In the genomic region with DNA sequence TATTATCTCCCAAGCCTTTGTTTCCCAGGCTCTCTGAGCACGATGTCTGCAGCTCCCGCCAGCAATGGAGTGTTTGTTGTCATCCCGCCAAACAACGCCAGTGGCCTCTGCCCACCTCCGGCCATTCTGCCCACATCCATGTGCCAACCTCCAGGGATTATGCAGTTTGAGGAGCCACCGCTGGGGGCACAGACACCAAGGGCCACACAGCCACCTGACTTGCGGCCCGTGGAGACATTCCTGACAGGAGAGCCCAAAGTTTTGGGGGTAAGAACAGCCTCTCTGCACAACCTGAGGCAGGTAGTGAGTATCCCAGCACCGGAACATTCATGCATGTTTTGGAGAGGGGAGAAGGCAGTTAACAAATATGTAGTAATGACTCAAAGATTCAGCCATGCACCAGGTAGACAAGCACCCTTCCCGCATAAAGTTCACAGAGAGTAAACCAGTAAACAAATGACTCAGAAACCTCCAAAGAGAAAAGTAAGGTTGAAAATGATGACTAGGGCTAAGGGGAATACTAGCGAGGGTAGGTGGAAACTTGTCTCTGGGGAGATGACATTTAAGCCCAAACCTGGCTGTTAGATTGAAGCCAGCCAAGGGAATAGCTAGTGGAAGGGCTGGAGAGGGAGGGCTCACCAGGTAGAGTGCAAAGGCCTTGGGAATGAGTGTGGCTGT, we compare ENCODE assay signal across 17 cellular contexts. TPM values are rescaled to one million over a fixed set of nuclear protein-coding genes. Genes with fewer than 3 reads are reported as not detected.
DNase-seq lines count a peak whose midpoint lies in the region; ATAC-seq and TF ChIP-seq lines count a peak whose summit lies in the region.
"Had no signal": no experiment of that assay in that cellular context is flagged by ENCODE, and none has a peak within 500 bp of the region (broad histone marks: within the 10 kb centered on the region; RNA-seq: fewer than 3 reads in every experiment).

No MANE protein-coding gene starts in this region.

- ATAC-seq in GM18868 (IDR thresholded peaks at IDR 0.05; ENCODE audit: unreplicated experiment), result peak; percentile 33
- ATAC-seq in GM21737 (IDR thresholded peaks at IDR 0.05; ENCODE audit: unreplicated experiment), result no peak
- ATAC-seq: HCT116; natural killer cell treated with Interleukin-12 subunit alpha and Interleukin-12 subunit beta and Interleukin-15 and Interleukin-18, amount 100 ng/mL, for 72 hours; Right ventricle myocardium inferior had no signal

- H2BK15ac ChIP-seq in neuronal stem cell (ENCODE audit: low read length), result no peak overlapping the region

- no peak overlapping the region for H3K23ac ChIP-seq in neuronal stem cell (ENCODE audit: low read depth, low read length, poor library complexity)

- H3K4me2 ChIP-seq in MM.1S (ENCODE audit: low read depth, low read length) (0 out of 2 replicates have a peak overlapping the region, but pooled peaks have one; percentile 55), neuronal stem cell (ENCODE audit: insufficient read depth, low read length, poor library complexity, severe bottlenecking) (no peak overlapping the region)
- H3K4me2 ChIP-seq: smooth muscle cell had no signal

- no peaks in the 10 kb centered on the region for H3K79me1 ChIP-seq in neuronal stem cell (ENCODE audit: low read depth, low read length)

- peaks cover 14% of the 10 kb centered on the region for H3F3A ChIP-seq in MM.1S (ENCODE audit: insufficient read depth, low read length)

- peaks cover 48% of the 10 kb centered on the region for H3K4me1 ChIP-seq in MM.1S (ENCODE audit: low read length)
- peaks cover 0 to 2% of the 10 kb centered on the region in 2 donors for H3K4me1 ChIP-seq in neuronal stem cell (ENCODE audit: control insufficient read depth in 2 of 2, insufficient read depth in 1 of 2, low read depth in 1 of 2, low read length in 2 of 2)
- H3K4me1 ChIP-seq: BE2C had no signal

- H3K9me3 ChIP-seq in MM.1S (replicated peaks; ENCODE audit: insufficient read depth, low read length) (no peaks in the 10 kb centered on the region), neuronal stem cell (replicated peaks in 1 of 2; ENCODE audit: control insufficient read depth in 2 of 2, insufficient read depth in 1 of 2, low read depth in 1 of 2, low read length in 2 of 2) (no peaks in the 10 kb centered on the region)
- H3K9me3 ChIP-seq: BE2C had no signal

- H2AK5ac ChIP-seq in neuronal stem cell (ENCODE audit: low read depth, low read length), result no peak overlapping the region

- no peak overlapping the region for H3K14ac ChIP-seq in neuronal stem cell (ENCODE audit: low read length)

- H3K9ac ChIP-seq in MM.1S (ENCODE audit: low read length) (no peak overlapping the region), neuronal stem cell (ENCODE audit: low read depth, low read length, poor library complexity) (no peak overlapping the region)

- H4K91ac ChIP-seq in neuronal stem cell (ENCODE audit: low read depth, low read length, poor library complexity), result no peak overlapping the region

- H3K36me3 ChIP-seq in MM.1S (replicated peaks; ENCODE audit: insufficient read depth, low read length) (no peaks in the 10 kb centered on the region), neuronal stem cell (replicated peaks in 1 of 2; ENCODE audit: control insufficient read depth in 2 of 2, insufficient read depth in 2 of 2, low read length in 2 of 2) (no peaks in the 10 kb centered on the region)
- H3K36me3 ChIP-seq: BE2C had no signal

- no peaks in the 10 kb centered on the region for H3K9me2 ChIP-seq in MM.1S (replicated peaks; ENCODE audit: insufficient read depth, low read length)

- H3K79me2 ChIP-seq in MM.1S (ENCODE audit: low read length), result no peaks in the 10 kb centered on the region

- H2AFZ ChIP-seq in MM.1S (ENCODE audit: low read length) (no peak overlapping the region), neuronal stem cell (ENCODE audit: low read length) (no peak overlapping the region)

- no peaks in the 10 kb centered on the region for H4K20me1 ChIP-seq in MM.1S (ENCODE audit: insufficient read depth, low read length)

- no peak overlapping the region for H4K8ac ChIP-seq in neuronal stem cell (ENCODE audit: low read depth, low read length)

- no CpG with 5 or more reads among the region's 11 CpGs for WGBS in neuronal stem cell (ENCODE audit: extremely low coverage in 2 of 2, insufficient read length in 2 of 2, insufficient replicate concordance in 1 of 2), 2 donors

- no peaks in the 10 kb centered on the region for H3K27me3 ChIP-seq in MM.1S (replicated peaks; ENCODE audit: insufficient read depth, low read length)
- H3K27me3 ChIP-seq in neuronal stem cell (ENCODE audit: control insufficient read depth in 3 of 3, insufficient read depth in 3 of 3, low read depth in 1 of 3, low read length in 3 of 3), result peaks cover 0 to 7% (median 0%) of the 10 kb centered on the region in 3 experiments

- TF ChIP-seq CTCF in MM.1S (IDR thresholded peaks at IDR 0.05; ENCODE audit: low read length), result no peak
- TF ChIP-seq CTCF in epithelial cell of proximal tubule (conservative IDR thresholded peaks at IDR 0.05; ENCODE audit: low read depth, low read length), result peak; percentile 14
- no peak for TF ChIP-seq CTCF in GM13976 (IDR thresholded peaks at IDR 0.05; ENCODE audit: borderline replicate concordance, control extremely low read depth, extremely low read depth, insufficient read depth, missing control alignments)
- no peak for TF ChIP-seq CTCF in foreskin fibroblast (IDR thresholded peaks at IDR 0.05; ENCODE audit: low read depth, low read length)

- DNase-seq in COLO668 (lab: John Stamatoyannopoulos, UW; ENCODE audit: unreplicated experiment) (peak; percentile 8), MM.1S (no peak), epithelial cell of proximal tubule (ENCODE audit: low read depth) (no peak), GM13976 (ENCODE audit: low spot score) (no peak), neuronal stem cell (ENCODE audit: low spot score) (no peak), foreskin fibroblast (no peak)
- DNase-seq: BE2C, GF-D8, kidney glomerular epithelial cell, NCI-H446 had no signal

- H2BK120ac ChIP-seq in neuronal stem cell (ENCODE audit: low read depth, low read length), result no peak overlapping the region

- H3K4me3 ChIP-seq in MM.1S (ENCODE audit: low read length), result no peak overlapping the region
- H3K4me3 ChIP-seq in epithelial cell of proximal tubule (ENCODE audit: low read depth, low read length), result no peak overlapping the region
- no peak overlapping the region for H3K4me3 ChIP-seq in neuronal stem cell (ENCODE audit: low read length in 2 of 2)
- no peak overlapping the region for H3K4me3 ChIP-seq in foreskin fibroblast (ENCODE audit: low read depth in 1 of 2, low read length in 2 of 2)
- H3K4me3 ChIP-seq: smooth muscle cell had no signal

- in situ Hi-C loops in GM13976 (cut with MboI; ENCODE audit: low sequenced_read_pairs, unreplicated experiment), result no loop called here

- H2BK5ac ChIP-seq in neuronal stem cell (ENCODE audit: low read length), result no peak overlapping the region

- H3K18ac ChIP-seq in neuronal stem cell (ENCODE audit: low read length), result no peak overlapping the region

- no peak overlapping the region for H2BK12ac ChIP-seq in neuronal stem cell (ENCODE audit: low read length)

- no peak overlapping the region for H3K4ac ChIP-seq in neuronal stem cell (ENCODE audit: low read length)

- H3K27ac ChIP-seq in MM.1S (ENCODE audit: low read length) (peak overlapping the region; percentile 75; the same call in 1 of the 2 replicates), neuronal stem cell (replicated peaks; ENCODE audit: low read length) (no peak overlapping the region)

RNA-seq across cellular contexts. Expression of gene MS4A15, which starts 7.2 kb away (rescaled TPM):
- total RNA-seq in epithelial cell of proximal tubule, result not detected in 2 replicates
- polyA plus RNA-seq in neuronal stem cell (2013, experiment 1 of 2), result 0.06 TPM
- 0.06 TPM for polyA plus RNA-seq in neuronal stem cell (2013, experiment 2 of 2)
- total RNA-seq: aorta; natural killer cell treated with Interleukin-12 subunit alpha and Interleukin-12 subunit beta and Interleukin-15 and Interleukin-18, amount 100 ng/mL, for 72 hours; Right ventricle myocardium inferior; smooth muscle cell had no signal
- polyA plus RNA-seq: smooth muscle cell had no signal

RNA-seq across cellular contexts. Expression of gene MS4A10, which starts 21.3 kb away (rescaled TPM):
- total RNA-seq in epithelial cell of proximal tubule, result not detected in 2 replicates
- polyA plus RNA-seq in neuronal stem cell (2013, experiment 1 of 2), result not detected
- polyA plus RNA-seq in neuronal stem cell (2013, experiment 2 of 2), result not detected
- total RNA-seq: aorta; natural killer cell treated with Interleukin-12 subunit alpha and Interleukin-12 subunit beta and Interleukin-15 and Interleukin-18, amount 100 ng/mL, for 72 hours; Right ventricle myocardium inferior; smooth muscle cell had no signal
- polyA plus RNA-seq: smooth muscle cell had no signal

RNA-seq across cellular contexts. Expression of gene MS4A18, which starts 39.3 kb away (rescaled TPM):
- not detected in 2 replicates for total RNA-seq in epithelial cell of proximal tubule
- not detected for polyA plus RNA-seq in neuronal stem cell (2013, experiment 1 of 2)
- not detected for polyA plus RNA-seq in neuronal stem cell (2013, experiment 2 of 2)
- total RNA-seq: aorta; natural killer cell treated with Interleukin-12 subunit alpha and Interleukin-12 subunit beta and Interleukin-15 and Interleukin-18, amount 100 ng/mL, for 72 hours; Right ventricle myocardium inferior; smooth muscle cell had no signal
- polyA plus RNA-seq: aorta, smooth muscle cell had no signal
